Comparison of ENCODE assay signal across 13 cellular contexts in the genomic region with DNA sequence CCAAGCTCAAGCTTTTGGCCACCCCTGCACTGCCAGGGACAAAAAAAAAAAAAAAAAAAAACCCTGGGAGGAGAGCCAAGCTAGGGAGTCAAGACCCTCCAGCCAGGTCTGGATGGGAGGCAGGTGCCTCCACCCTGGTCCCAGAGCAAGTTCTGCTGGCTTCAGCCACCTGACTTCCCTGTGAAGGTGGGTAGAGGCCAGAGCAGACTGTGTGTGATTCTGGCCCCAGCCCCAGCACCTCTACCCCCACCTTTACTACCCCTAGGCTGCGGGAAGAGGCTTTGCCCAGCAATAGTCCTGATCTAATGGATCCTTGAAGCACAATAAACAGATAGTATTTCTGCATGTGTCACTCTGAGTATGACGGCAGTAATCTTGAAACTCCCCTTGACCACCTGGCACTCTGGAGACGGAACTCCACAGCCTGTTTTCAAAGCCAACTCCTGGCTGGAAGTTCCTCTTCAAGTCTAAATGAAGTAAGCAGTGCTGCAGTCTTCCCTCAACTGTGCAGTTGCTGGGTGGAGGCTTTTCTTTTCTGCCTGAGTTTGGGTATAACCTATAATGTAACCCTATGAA. TPM values are rescaled to one million over a fixed set of nuclear protein-coding genes. Genes with fewer than 3 reads are reported as not detected.
DNase-seq lines count a peak whose midpoint lies in the region; ATAC-seq, FAIRE-seq and TF ChIP-seq lines count a peak whose summit lies in the region.
"Had no signal": no experiment of that assay in that cellular context is flagged by ENCODE, and none has a peak within 500 bp of the region (broad histone marks: within the 10 kb centered on the region; RNA-seq: fewer than 3 reads in every experiment).

No MANE protein-coding gene starts in this region.

- H3K79me2 ChIP-seq in GM23248 (ENCODE audit: insufficient read depth) (no peaks in the 10 kb centered on the region), K562 (ENCODE audit: control insufficient read depth, insufficient read depth, low read length) (peaks cover 8% of the 10 kb centered on the region; the same call in 2 of the 3 replicates)

- no peaks in the 10 kb centered on the region for H3K9me2 ChIP-seq in GM23248 (ENCODE audit: insufficient read depth)

- ATAC-seq in K562, result peak; percentile 2
- peak; percentile 19 for ATAC-seq in mucosa of descending colon
- ATAC-seq in GM18858 (IDR thresholded peaks at IDR 0.05; ENCODE audit: unreplicated experiment), result no peak
- ATAC-seq in right cardiac atrium, result no peak
- no peak for ATAC-seq in GM18520 (IDR thresholded peaks at IDR 0.05; ENCODE audit: unreplicated experiment)

- CTCF ChIA-PET in K562 (lab: Yijun Ruan, JAX; ENCODE audit: low intra/inter-chr PET ratio), result interaction anchor here (0.6 to 3.8 kb wide), 6 partner anchors 82 to 288 kb away, joined by 3 to 28 read pairs (median 4); no protein-coding TSS in a partner anchor

- peak overlapping the region; percentile 73 for H3K9ac ChIP-seq in GM23248
- peak overlapping the region; percentile 63 to 80 for H3K9ac ChIP-seq in K562 (ENCODE audit: insufficient read depth in 1 of 2, low read depth in 2 of 2, low read length in 2 of 2)

- H4K20me1 ChIP-seq in GM23248 (ENCODE audit: insufficient read depth) (no peaks in the 10 kb centered on the region), K562 (replicated peaks; ENCODE audit: control insufficient read depth, insufficient read depth, low read length) (no peaks in the 10 kb centered on the region)

- H3K9me3 ChIP-seq in GM23248 (ENCODE audit: low read depth) (no peaks in the 10 kb centered on the region), K562 (replicated peaks; ENCODE audit: control insufficient read depth, insufficient read depth, low read depth, low read length) (no peaks in the 10 kb centered on the region), mucosa of descending colon (no peaks in the 10 kb centered on the region), right cardiac atrium (ENCODE audit: control insufficient read depth, low read length) (no peaks in the 10 kb centered on the region)
- H3K9me3 ChIP-seq: esophagus squamous epithelium had no signal

- TF ChIP-seq CTCF in AG10803 (conservative IDR thresholded peaks at IDR 0.05; ENCODE audit: low read length) (no peak), K562 (IDR thresholded peaks at IDR 0.05 in 2 of 3, conservative IDR thresholded peaks at IDR 0.05 in 1 of 3; ENCODE audit: insufficient read depth in 2 of 3, low read depth in 1 of 3, low read length in 3 of 3) (no peak), mucosa of descending colon (IDR thresholded peaks at IDR 0.05) (no peak)

- H3K27me3 ChIP-seq in GM23248 (replicated peaks; ENCODE audit: insufficient read depth), result no peaks in the 10 kb centered on the region
- no peaks in the 10 kb centered on the region for H3K27me3 ChIP-seq in K562 (ENCODE audit: control insufficient read depth in 2 of 2, insufficient read depth in 2 of 2, low read length in 2 of 2)
- no peaks in the 10 kb centered on the region for H3K27me3 ChIP-seq in right cardiac atrium (ENCODE audit: control insufficient read depth, insufficient read depth)

- H3K4me3 ChIP-seq in AG10803 (ENCODE audit: low read length), result peak overlapping the region; percentile 68
- peak overlapping the region; percentile 87 for H3K4me3 ChIP-seq in GM23248
- H3K4me3 ChIP-seq in K562, result peak overlapping the region; percentile 31
- no peak overlapping the region for H3K4me3 ChIP-seq in mucosa of descending colon
- no peak overlapping the region for H3K4me3 ChIP-seq in right cardiac atrium (ENCODE audit: low read length)

- H3K4me2 ChIP-seq in GM23248 (ENCODE audit: unreplicated experiment) (peak overlapping the region; percentile 100), K562 (ENCODE audit: insufficient read depth, low read length) (peak overlapping the region; percentile 86)

- H3K4me1 ChIP-seq in GM23248 (ENCODE audit: insufficient read depth), result no peaks in the 10 kb centered on the region
- H3K4me1 ChIP-seq in K562 (replicated peaks in 1 of 2; ENCODE audit: control insufficient read depth in 2 of 2, insufficient read depth in 2 of 2, low read length in 2 of 2), result peaks cover 46 to 62% of the 10 kb centered on the region in 2 experiments
- peaks cover 13% of the 10 kb centered on the region for H3K4me1 ChIP-seq in mucosa of descending colon (ENCODE audit: low read depth)
- H3K4me1 ChIP-seq in right cardiac atrium (ENCODE audit: control insufficient read depth, insufficient read depth, low read length), result no peaks in the 10 kb centered on the region

- H3K36me3 ChIP-seq in GM23248 (ENCODE audit: low read depth), result no peaks in the 10 kb centered on the region
- H3K36me3 ChIP-seq in K562 (ENCODE audit: control insufficient read depth, insufficient read depth, low read length), result no peaks in the 10 kb centered on the region
- no peaks in the 10 kb centered on the region for H3K36me3 ChIP-seq in mucosa of descending colon (ENCODE audit: low read depth)
- H3K36me3 ChIP-seq: esophagus squamous epithelium had no signal

- in situ Hi-C loops in GM23248 (cut with MboI) (no loop called here), K562 (cut with MboI) (loop anchor here (10.0 kb wide), 2 partner anchors 245 to 525 kb away; no protein-coding TSS in a partner anchor)

- POLR2A ChIA-PET in K562 (lab: Yijun Ruan, JAX), result interaction anchor here (0.5 to 7.1 kb wide), 16 partner anchors 10 to 530 kb away, joined by 3 to 65 read pairs (median 4); a partner anchor contains a TSS

- 0 out of 2 replicates have a peak, but pooled peaks cover 3% of the 10 kb centered on the region for H3F3A ChIP-seq in GM23248 (ENCODE audit: insufficient read depth)

- no peaks in the 10 kb centered on the region for H3K9me1 ChIP-seq in K562 (ENCODE audit: control insufficient read depth, insufficient read depth, low read length)

- DNase-seq in AG10803 (ENCODE audit: low read depth) (no peak), GM23248 (no peak), K562 (ENCODE audit: extremely low read depth in 1 of 4, low spot score in 3 of 4) (peak in 2 of 4 experiments; percentile 32 to 72), mucosa of descending colon (peak in 1 of 3 donors; percentile 29), right cardiac atrium (no peak), EL (no peak)
- DNase-seq: esophagus squamous epithelium; NCI-H1930; stimulated activated naive B cell treated with anti-CD40 and anti-IgM and Interleukin-4, amounts not matched to agents 10 μg/mL and 1 μg/mL and 100 μg/mL, for 72 hours had no signal

- 52 to 53% methylated on average over 3 of the region's 3 CpGs for WGBS in GM23248 (ENCODE audit: low coverage in 1 of 2, low lambda C conversion rate in 2 of 2, missing lambda C conversion rate in 2 of 2), 2 experiments
- 6% methylated on average over 3 of the region's 3 CpGs for WGBS in K562 (ENCODE audit: insufficient coverage, low coverage, missing lambda C conversion rate)
- 52% methylated on average over 3 of the region's 3 CpGs for WGBS in right cardiac atrium

- intact Hi-C loops in K562 (cut with micrococcal nuclease), result loop anchor here (1.0 to 10.0 kb wide), 11 partner anchors 15 to 532 kb away; a partner anchor contains a TSS
- intact Hi-C loops in mucosa of descending colon (cut with DNase I, micrococcal nuclease), result no loop called here
- intact Hi-C loops in right cardiac atrium (cut with DNase I), result loop anchor here in 3 of 4 donors (5.0 to 10.0 kb wide), 5 partner anchors 85 to 535 kb away; a partner anchor contains a TSS

- no peak for FAIRE-seq in K562 (lab: Jason Lieb, UNC)
- FAIRE-seq: TTC549 had no signal

- peak; percentile 23; the same call in 1 of the 2 replicates for TF ChIP-seq EP300 in K562 (IDR thresholded peaks at IDR 0.05; ENCODE audit: low read length)

- TF ChIP-seq POLR2A in K562 (conservative IDR thresholded peaks at IDR 0.05), result no peak

- BruUV-seq in K562 (replicated peaks; lab: Mats Ljungman, UMichigan), result no TSS peak

- no peak overlapping the region for H3K27ac ChIP-seq in GM23248
- peak overlapping the region; percentile 91 for H3K27ac ChIP-seq in K562 (ENCODE audit: extremely low read depth, low read depth, low read length)
- no peak overlapping the region for H3K27ac ChIP-seq in right cardiac atrium (ENCODE audit: low read length)

- H2AFZ ChIP-seq in GM23248, result peak overlapping the region; percentile 100
- H2AFZ ChIP-seq in K562 (ENCODE audit: low read depth, low read length), result peak overlapping the region; percentile 77

- TF ChIP-seq RAD21 in K562 (CRISPR knock-in tag; conservative IDR thresholded peaks at IDR 0.05 in 1 of 2, IDR thresholded peaks at IDR 0.05 in 1 of 2), result no peak

RNA-seq across cellular contexts. Expression of a gene that starts 9.8 kb away (rescaled TPM):
- not detected in 2 replicates for total RNA-seq in GM23248 (2014; rRNA removed; shearing (Covaris generic))
- not detected in 2 replicates for polyA plus RNA-seq in GM23248 (2016; fragmentation: Nextera tagmentation; extraction: Ambion mirVana)
- 0.74 and 1.0 TPM in 2 replicates for total RNA-seq in K562 (2011; cell fraction: chromatin; rRNA removed; ENCODE audit: low replicate concordance)
- 0.92 and 1.2 TPM in 2 replicates for total RNA-seq in K562 (2011; cell fraction: nucleolus; rRNA removed)
- total RNA-seq in K562 (2011; cell fraction: nucleoplasm; rRNA removed), result 1.1 and 1.2 TPM in 2 replicates
- 0.33 and 0.59 TPM in 2 replicates for total RNA-seq in K562 (2014; rRNA removed)
- not detected in 2 replicates for total RNA-seq in K562 (2014; rRNA removed; fragmentation: Illumina TruSeq; extraction: Trizol)
- not detected in 2 replicates for total RNA-seq in K562 (2015; rRNA removed; fragmentation: Illumina TruSeq; extraction: Trizol)
- 0.33 and 0.49 TPM in 2 replicates for total RNA-seq in K562 (2021)
- 0.17 and 0.64 TPM in 2 replicates for polyA plus RNA-seq in K562 (2011; rRNA removed)
- 0.68 and 1.0 TPM in 2 replicates for polyA plus RNA-seq in K562 (2011; cell fraction: cytosol; rRNA removed)
- 0.73 and 1.3 TPM in 2 replicates for polyA plus RNA-seq in K562 (2011; cell fraction: nucleus; rRNA removed)
- 0.48 and 0.66 TPM in 2 replicates for polyA plus RNA-seq in K562 (2012)
- 0.32 and 0.68 TPM in 2 replicates for polyA plus RNA-seq in K562 (2014; fragmentation: Illumina TruSeq; extraction: Trizol)
- under 1 TPM; 0.45 to 0.55 TPM for polyA plus RNA-seq in K562 (2014; fragmentation: Nextera tagmentation; extraction: Ambion mirVana)
- polyA plus RNA-seq in K562 (2014; rRNA removed), result 0.32 and 0.53 TPM in 2 replicates
- polyA minus RNA-seq in K562 (2011; rRNA and poly(A)+ RNA removed), result not detected in 2 replicates
- not detected in 2 replicates for polyA minus RNA-seq in K562 (2011; cell fraction: cytosol; rRNA and poly(A)+ RNA removed)
- polyA minus RNA-seq in K562 (2011; cell fraction: nucleus; rRNA and poly(A)+ RNA removed), result not detected in 2 replicates
- 100 to 1,000 TPM in 1 of 3 donors, 10 to 100 TPM in 2; 40.9 to 173 (median 64.4) TPM for total RNA-seq in mucosa of descending colon
- under 1 TPM in 1 of 4 donors, not detected in 3; 0.48 TPM for total RNA-seq in right cardiac atrium
- 0.23 TPM for polyA plus RNA-seq in right cardiac atrium
- total RNA-seq: neural crest cell had no signal

RNA-seq across cellular contexts. Expression of a gene that starts 42.8 kb away (rescaled TPM):
- total RNA-seq in GM23248 (2014; rRNA removed; shearing (Covaris generic)), result not detected in 2 replicates
- polyA plus RNA-seq in GM23248 (2016; fragmentation: Nextera tagmentation; extraction: Ambion mirVana) (not detected in 2 replicates), K562 (2011; rRNA removed) (not detected in 2 replicates), K562 (2014; fragmentation: Illumina TruSeq; extraction: Trizol) (not detected in 2 replicates), K562 (2014; fragmentation: Nextera tagmentation; extraction: Ambion mirVana) (not detected), K562 (2014; rRNA removed) (not detected in 2 replicates), right cardiac atrium (not detected)
- not detected in 2 replicates for total RNA-seq in K562 (2011; cell fraction: chromatin; rRNA removed; ENCODE audit: low replicate concordance)
- not detected in 2 replicates for total RNA-seq in K562 (2011; cell fraction: nucleolus; rRNA removed)
- total RNA-seq in K562 (2011; cell fraction: nucleoplasm; rRNA removed), result not detected in 2 replicates
- total RNA-seq in K562 (2014; rRNA removed) (not detected in 2 replicates), K562 (2014; rRNA removed; fragmentation: Illumina TruSeq; extraction: Trizol) (not detected in 2 replicates), K562 (2015; rRNA removed; fragmentation: Illumina TruSeq; extraction: Trizol) (not detected in 2 replicates), K562 (2021) (0.07 TPM in 1 of 2 replicates, not detected in the other), mucosa of descending colon (not detected), right cardiac atrium (not detected)
- not detected in 2 replicates for polyA plus RNA-seq in K562 (2011; cell fraction: cytosol; rRNA removed)
- polyA plus RNA-seq in K562 (2011; cell fraction: nucleus; rRNA removed), result not detected in 2 replicates
- polyA plus RNA-seq in K562 (2012), result 0.04 TPM in 1 of 2 replicates, not detected in the other
- not detected in 2 replicates for polyA minus RNA-seq in K562 (2011; rRNA and poly(A)+ RNA removed)
- polyA minus RNA-seq in K562 (2011; cell fraction: cytosol; rRNA and poly(A)+ RNA removed), result not detected in 2 replicates
- not detected in 2 replicates for polyA minus RNA-seq in K562 (2011; cell fraction: nucleus; rRNA and poly(A)+ RNA removed)
- total RNA-seq: neural crest cell had no signal

RNA-seq across cellular contexts. Expression of a gene that starts 51.9 kb away (rescaled TPM):
- not detected in 2 replicates for total RNA-seq in GM23248 (2014; rRNA removed; shearing (Covaris generic))
- not detected in 2 replicates for polyA plus RNA-seq in GM23248 (2016; fragmentation: Nextera tagmentation; extraction: Ambion mirVana)
- 80.8 and 102 TPM in 2 replicates for total RNA-seq in K562 (2011; cell fraction: chromatin; rRNA removed; ENCODE audit: low replicate concordance)
- total RNA-seq in K562 (2011; cell fraction: nucleolus; rRNA removed), result 96.7 and 104 TPM in 2 replicates
- 105 and 124 TPM in 2 replicates for total RNA-seq in K562 (2011; cell fraction: nucleoplasm; rRNA removed)
- 59.7 and 103 TPM in 2 replicates for total RNA-seq in K562 (2014; rRNA removed)
- total RNA-seq in K562 (2014; rRNA removed; fragmentation: Illumina TruSeq; extraction: Trizol), result 67.6 and 79.8 TPM in 2 replicates
- 63.5 and 68.1 TPM in 2 replicates for total RNA-seq in K562 (2015; rRNA removed; fragmentation: Illumina TruSeq; extraction: Trizol)
- 76.5 and 81.3 TPM in 2 replicates for total RNA-seq in K562 (2021)
- polyA plus RNA-seq in K562 (2011; rRNA removed), result 51.1 and 53.3 TPM in 2 replicates
- 34.3 and 44.4 TPM in 2 replicates for polyA plus RNA-seq in K562 (2011; cell fraction: cytosol; rRNA removed)
- polyA plus RNA-seq in K562 (2011; cell fraction: nucleus; rRNA removed), result 78.7 and 92.4 TPM in 2 replicates
- 53.0 and 55.6 TPM in 2 replicates for polyA plus RNA-seq in K562 (2012)
- polyA plus RNA-seq in K562 (2014; fragmentation: Illumina TruSeq; extraction: Trizol), result 72.3 and 106 TPM in 2 replicates
- polyA plus RNA-seq in K562 (2014; fragmentation: Nextera tagmentation; extraction: Ambion mirVana), result 10 to 100 TPM; 18.5 to 22.9 TPM
- 42.7 and 49.5 TPM in 2 replicates for polyA plus RNA-seq in K562 (2014; rRNA removed)
- 55.7 and 60.3 TPM in 2 replicates for polyA minus RNA-seq in K562 (2011; rRNA and poly(A)+ RNA removed)
- polyA minus RNA-seq in K562 (2011; cell fraction: cytosol; rRNA and poly(A)+ RNA removed), result 37.3 and 64.4 TPM in 2 replicates
- polyA minus RNA-seq in K562 (2011; cell fraction: nucleus; rRNA and poly(A)+ RNA removed), result 55.6 and 91.2 TPM in 2 replicates
- total RNA-seq in mucosa of descending colon, result 1 to 10 TPM; 1.2 to 3.0 (median 2.4) TPM
- 1 to 10 TPM; 3.6 to 3.9 (median 3.9) TPM for total RNA-seq in right cardiac atrium
- polyA plus RNA-seq in right cardiac atrium, result 3.3 TPM

Comparison
In these comparisons a context has a peak if more than half of its experiments do, and no peak if none do; other contexts are left out.
1. H3K4me3 ChIP-seq: peak in AG10803 (single experiment), GM23248 (single experiment) and K562 (single experiment); none in mucosa of descending colon (single experiment) and right cardiac atrium (single experiment).
2. ATAC-seq: peak in K562 (single experiment) and mucosa of descending colon (single experiment); none in GM18858 (single experiment), right cardiac atrium (0 of 2) and GM18520 (single experiment).
3. RNA of a gene that starts 9.8 kb away (total RNA-seq): 40.9 to 173 TPM in mucosa of descending colon; 0.33 to 1.2 TPM in K562, 0.48 TPM in right cardiac atrium and not detected in GM23248; every median in the first group is over 10 times any median in the second.
4. RNA of a gene that starts 51.9 kb away (total RNA-seq): 59.7 to 124 TPM in K562; 3.6 to 3.9 TPM in right cardiac atrium, 1.2 to 3.0 TPM in mucosa of descending colon and not detected in GM23248; every median in the first group is over 10 times any median in the second.
5. intact Hi-C loops: an anchor here in K562 (1.0 to 10.0 kb wide) and right cardiac atrium (5.0 to 10.0 kb wide); none called in mucosa of descending colon.